Comparison of ENCODE assay signal across 6 cellular contexts in genomic region chr1:37936760-37937159, GRCh38. TPM values are rescaled to one million over a fixed set of nuclear protein-coding genes. Genes with fewer than 3 reads are reported as not detected.
DNase-seq lines count a peak whose midpoint lies in the region; ATAC-seq, FAIRE-seq and TF ChIP-seq lines count a peak whose summit lies in the region.
"Not testable (repeated sequence)": the region's sequence is repeated elsewhere in the genome, so short reads cannot be mapped to it uniquely, and the experiment has no call there.

No MANE protein-coding gene starts in this region.

- not testable (repeated sequence) for H3K79me2 ChIP-seq in K562 (ENCODE audit: control insufficient read depth, insufficient read depth, low read length); HepG2 (ENCODE audit: insufficient read depth, low read length)

- H2AFZ ChIP-seq in K562 (ENCODE audit: low read depth, low read length); HepG2 (ENCODE audit: low read length): not testable (repeated sequence)

- H3K36me3 Mint-ChIP-seq in activated naive CD8-positive, alpha-beta T cell treated with anti-CD3 and anti-CD28 coated beads, Interleukin-2, amount 10 ng/mL, durations not matched to agents 7 days and 5 days = peaks cover 10% of the 10 kb centered on the region
- H3K36me3 Mint-ChIP-seq in chondrocyte (ENCODE audit: low read depth) = peaks cover 17% of the 10 kb centered on the region

- ATAC-seq in activated naive CD8-positive, alpha-beta T cell treated with anti-CD3 and anti-CD28 coated beads, Interleukin-2, amount 10 ng/mL, durations not matched to agents 7 days and 5 days (ENCODE audit: low read depth); K562; HepG2; upper lobe of right lung: not testable (repeated sequence)

- not testable (repeated sequence) for H3K4me2 ChIP-seq in K562 (ENCODE audit: insufficient read depth, low read length); HepG2 (ENCODE audit: low read depth, low read length)

- not testable (repeated sequence) for H3K4me1 ChIP-seq in K562 (replicated peaks in 1 of 2; ENCODE audit: control insufficient read depth in 2 of 2, insufficient read depth in 2 of 2, low read length in 2 of 2); upper lobe of right lung
- H3K4me1 ChIP-seq in HepG2 (ENCODE audit: insufficient read depth, low read length) = peaks cover 31% of the 10 kb centered on the region

- not testable (repeated sequence) for H3K9ac ChIP-seq in K562 (ENCODE audit: insufficient read depth in 1 of 2, low read depth in 2 of 2, low read length in 2 of 2); HepG2 (ENCODE audit: insufficient read depth, low read depth, low read length)

- TF ChIP-seq EP300 in K562 (IDR thresholded peaks at IDR 0.05; ENCODE audit: low read length); HepG2 (IDR thresholded peaks at IDR 0.05; ENCODE audit: low read depth in 2 of 2, low read length in 2 of 2); HepG2 (CRISPR knock-in tag; IDR thresholded peaks at IDR 0.05; ENCODE audit: borderline replicate concordance): not testable (repeated sequence)

- 82% methylated on average over 14 of the region's 14 CpGs for WGBS in K562 (ENCODE audit: insufficient coverage, low coverage, missing lambda C conversion rate)
- WGBS in HepG2 (ENCODE audit: low lambda C conversion rate) = 93% methylated on average over 14 of the region's 14 CpGs

- FAIRE-seq in K562 (lab: Jason Lieb, UNC); HepG2 (lab: Jason Lieb, UNC): not testable (repeated sequence)

- H3K4me3 Mint-ChIP-seq in activated naive CD8-positive, alpha-beta T cell treated with anti-CD3 and anti-CD28 coated beads, Interleukin-2, amount 10 ng/mL, durations not matched to agents 7 days and 5 days; chondrocyte (ENCODE audit: unreplicated experiment): not testable (repeated sequence)

- not testable (repeated sequence) for H4K20me1 ChIP-seq in K562 (replicated peaks; ENCODE audit: control insufficient read depth, insufficient read depth, low read length); HepG2 (ENCODE audit: insufficient read depth, low read length)

- not testable (repeated sequence) for H3K27ac ChIP-seq in K562 (ENCODE audit: extremely low read depth, low read depth, low read length); HepG2 (ENCODE audit: extremely low read length, insufficient read depth, low read length); upper lobe of right lung

- H3K27ac Mint-ChIP-seq in activated naive CD8-positive, alpha-beta T cell treated with anti-CD3 and anti-CD28 coated beads, Interleukin-2, amount 10 ng/mL, durations not matched to agents 7 days and 5 days = peak overlapping the region; percentile 25
- not testable (repeated sequence) for H3K27ac Mint-ChIP-seq in chondrocyte (ENCODE audit: unreplicated experiment)

- intact Hi-C loops in K562 (cut with micrococcal nuclease); HepG2 (cut with micrococcal nuclease; ENCODE audit: unreplicated experiment); posterior vena cava (cut with DNase I); upper lobe of right lung (cut with DNase I): not testable (repeated sequence)

- H3K9me3 Mint-ChIP-seq in activated naive CD8-positive, alpha-beta T cell treated with anti-CD3 and anti-CD28 coated beads, Interleukin-2, amount 10 ng/mL, durations not matched to agents 7 days and 5 days; chondrocyte (ENCODE audit: low read depth): not testable (repeated sequence)

- H3K36me3 ChIP-seq in K562 (ENCODE audit: control insufficient read depth, insufficient read depth, low read length) = peaks cover 13% of the 10 kb centered on the region; the same call in 2 of the 3 replicates
- H3K36me3 ChIP-seq in HepG2 (replicated peaks in 1 of 2; ENCODE audit: control insufficient read depth in 1 of 2, insufficient read depth in 2 of 2, low read length in 2 of 2) = not testable (repeated sequence)
- H3K36me3 ChIP-seq in upper lobe of right lung = peaks cover 60% of the 10 kb centered on the region

- POLR2A ChIA-PET in activated naive CD8-positive, alpha-beta T cell treated with anti-CD3 and anti-CD28 coated beads, Interleukin-2, amount 10 ng/mL, durations not matched to agents 7 days and 5 days (lab: Charles Lee) = interaction anchor here (1.2 kb wide), 1 partner anchor 14 kb away, joined by 3 read pairs; no protein-coding TSS in a partner anchor
- POLR2A ChIA-PET in K562 (lab: Yijun Ruan, JAX) = interaction anchor here (1.0 to 1.4 kb wide), 4 partner anchors 12 to 129 kb away, joined by 3 to 6 read pairs (median 3); partner anchors contain the start of genes C1orf122 and YRDC
- POLR2A ChIA-PET in HepG2 (lab: Yijun Ruan, JAX) = interaction anchor here (0.7 kb wide), 1 partner anchor 1112 kb away, joined by 3 read pairs; no protein-coding TSS in a partner anchor

- not testable (repeated sequence) for H3K4me1 Mint-ChIP-seq in activated naive CD8-positive, alpha-beta T cell treated with anti-CD3 and anti-CD28 coated beads, Interleukin-2, amount 10 ng/mL, durations not matched to agents 7 days and 5 days; chondrocyte (ENCODE audit: low read depth)

- H3K9me1 ChIP-seq in K562 (ENCODE audit: control insufficient read depth, insufficient read depth, low read length) = not testable (repeated sequence)

- not testable (repeated sequence) for H3K4me3 ChIP-seq in K562; HepG2 (replicated peaks in 1 of 3; ENCODE audit: insufficient read depth in 1 of 3, low read depth in 2 of 3, low read length in 3 of 3); upper lobe of right lung

- H3K27me3 Mint-ChIP-seq in activated naive CD8-positive, alpha-beta T cell treated with anti-CD3 and anti-CD28 coated beads, Interleukin-2, amount 10 ng/mL, durations not matched to agents 7 days and 5 days; chondrocyte (ENCODE audit: low read depth): not testable (repeated sequence)

- in situ Hi-C loops in K562 (cut with MboI); HepG2 (cut with HindIII; ENCODE audit: extremely low pct_ligation_motif_present, low pct_unique_long_range_greater_than_20kb): not testable (repeated sequence)

- DNase-seq in activated naive CD8-positive, alpha-beta T cell treated with anti-CD3 and anti-CD28 coated beads, Interleukin-2, amount 10 ng/mL, durations not matched to agents 7 days and 5 days; K562 (ENCODE audit: extremely low read depth in 1 of 4, low spot score in 3 of 4); HepG2 (ENCODE audit: low spot score): not testable (repeated sequence)
- DNase-seq in chondrocyte (ENCODE audit: low spot score) (peak; percentile 36), posterior vena cava (ENCODE audit: low spot score) (peak; percentile 25), upper lobe of right lung (peak; percentile 16)

- TF ChIP-seq RAD21 in K562 (CRISPR knock-in tag; conservative IDR thresholded peaks at IDR 0.05 in 1 of 2, IDR thresholded peaks at IDR 0.05 in 1 of 2); HepG2 (CRISPR knock-in tag; IDR thresholded peaks at IDR 0.05): not testable (repeated sequence)

- TF ChIP-seq POLR2A in K562 (conservative IDR thresholded peaks at IDR 0.05); HepG2 (IDR thresholded peaks at IDR 0.05; ENCODE audit: insufficient read depth in 1 of 2, low read depth in 2 of 2, low read length in 2 of 2): not testable (repeated sequence)

- CTCF ChIA-PET in K562 (lab: Yijun Ruan, JAX; ENCODE audit: low intra/inter-chr PET ratio); HepG2 (lab: Yijun Ruan, JAX; ENCODE audit: low intra/inter-chr PET ratio, low total read pairs): not testable (repeated sequence)

- not testable (repeated sequence) for H3K9me3 ChIP-seq in K562 (replicated peaks; ENCODE audit: control insufficient read depth, insufficient read depth, low read depth, low read length); HepG2 (ENCODE audit: low read length); upper lobe of right lung

- TF ChIP-seq CTCF in K562 (IDR thresholded peaks at IDR 0.05 in 2 of 3, conservative IDR thresholded peaks at IDR 0.05 in 1 of 3; ENCODE audit: insufficient read depth in 2 of 3, low read depth in 1 of 3, low read length in 3 of 3); chondrocyte (IDR thresholded peaks at IDR 0.05); HepG2 (CRISPR knock-in tag; IDR thresholded peaks at IDR 0.05); upper lobe of right lung (IDR thresholded peaks at IDR 0.05): not testable (repeated sequence)

- H3K27me3 ChIP-seq in K562 (ENCODE audit: control insufficient read depth in 2 of 2, insufficient read depth in 2 of 2, low read length in 2 of 2); HepG2 (ENCODE audit: control insufficient read depth in 1 of 2, insufficient read depth in 2 of 2, low read length in 2 of 2); upper lobe of right lung: not testable (repeated sequence)

- not testable (repeated sequence) for BruUV-seq in K562 (replicated peaks; lab: Mats Ljungman, UMichigan); HepG2 (replicated peaks; lab: Mats Ljungman, UMichigan)

RNA-seq across cellular contexts. Expression of gene INPP5B, which starts 10.1 kb away (rescaled TPM):
- total RNA-seq in activated naive CD8-positive, alpha-beta T cell treated with anti-CD3 and anti-CD28 coated beads, Interleukin-2, amount 10 ng/mL, durations not matched to agents 7 days and 5 days = 10 to 100 TPM; 44.0 to 48.8 TPM
- total RNA-seq in K562 (2011; cell fraction: chromatin; rRNA removed; ENCODE audit: low replicate concordance) = 143 and 150 TPM in 2 replicates
- 71.7 and 79.2 TPM in 2 replicates for total RNA-seq in K562 (2011; cell fraction: nucleolus; rRNA removed)
- 90.1 and 108 TPM in 2 replicates for total RNA-seq in K562 (2011; cell fraction: nucleoplasm; rRNA removed)
- total RNA-seq in K562 (2014; rRNA removed) = 25.2 and 33.7 TPM in 2 replicates
- total RNA-seq in K562 (2014; rRNA removed; fragmentation: Illumina TruSeq; extraction: Trizol) = 26.3 and 27.9 TPM in 2 replicates
- total RNA-seq in K562 (2015; rRNA removed; fragmentation: Illumina TruSeq; extraction: Trizol) = 22.2 and 23.6 TPM in 2 replicates
- total RNA-seq in K562 (2021) = 27.8 and 28.7 TPM in 2 replicates
- polyA plus RNA-seq in K562 (2011; rRNA removed) = 20.9 and 27.8 TPM in 2 replicates
- 13.6 and 20.1 TPM in 2 replicates for polyA plus RNA-seq in K562 (2011; cell fraction: cytosol; rRNA removed)
- polyA plus RNA-seq in K562 (2011; cell fraction: nucleus; rRNA removed) = 33.3 and 37.6 TPM in 2 replicates
- polyA plus RNA-seq in K562 (2012) = 10.8 and 18.4 TPM in 2 replicates
- 19.7 and 19.8 TPM in 2 replicates for polyA plus RNA-seq in K562 (2014; fragmentation: Illumina TruSeq; extraction: Trizol)
- polyA plus RNA-seq in K562 (2014; fragmentation: Nextera tagmentation; extraction: Ambion mirVana) = 10 to 100 TPM; 14.1 to 16.5 TPM
- polyA plus RNA-seq in K562 (2014; rRNA removed) = 18.5 and 20.9 TPM in 2 replicates
- polyA minus RNA-seq in K562 (2011; rRNA and poly(A)+ RNA removed) = 43.4 and 44.7 TPM in 2 replicates
- polyA minus RNA-seq in K562 (2011; cell fraction: cytosol; rRNA and poly(A)+ RNA removed) = 23.4 and 25.6 TPM in 2 replicates
- 26.3 and 44.0 TPM in 2 replicates for polyA minus RNA-seq in K562 (2011; cell fraction: nucleus; rRNA and poly(A)+ RNA removed)
- 18.7 to 21.2 TPM (median 20.6 TPM) in 3 replicates for total RNA-seq in chondrocyte
- 9.0 and 9.1 TPM in 2 replicates for total RNA-seq in HepG2 (2016; rRNA removed; fragmentation: Illumina TruSeq; extraction: Trizol)
- 3.6 and 5.3 TPM in 2 replicates for total RNA-seq in HepG2 (2016; cell fraction: cytosol; rRNA removed; fragmentation: Illumina TruSeq; extraction: Trizol; ENCODE audit: low read depth)
- total RNA-seq in HepG2 (2016; cell fraction: insoluble cytoplasmic fraction; rRNA removed; fragmentation: Illumina TruSeq; extraction: Trizol) = 8.8 and 11.3 TPM in 2 replicates
- 3.4 and 3.8 TPM in 2 replicates for total RNA-seq in HepG2 (2016; cell fraction: membrane; rRNA removed; fragmentation: Illumina TruSeq; extraction: Trizol)
- total RNA-seq in HepG2 (2016; cell fraction: nucleus; rRNA removed; fragmentation: Illumina TruSeq; extraction: Trizol) = 7.2 and 10.1 TPM in 2 replicates
- 9.8 and 10.9 TPM in 2 replicates for polyA plus RNA-seq in HepG2 (2011; rRNA removed)
- polyA plus RNA-seq in HepG2 (2011; cell fraction: cytosol; rRNA removed) = 5.7 and 7.2 TPM in 2 replicates
- 13.9 and 16.7 TPM in 2 replicates for polyA plus RNA-seq in HepG2 (2011; cell fraction: nucleus; rRNA removed)
- polyA plus RNA-seq in HepG2 (2012) = 6.0 and 6.2 TPM in 2 replicates
- polyA plus RNA-seq in HepG2 (2016; cell fraction: cytosol; fragmentation: Illumina TruSeq; extraction: Trizol; ENCODE audit: low read depth) = 0.57 and 0.60 TPM in 2 replicates
- 5.8 and 6.1 TPM in 2 replicates for polyA plus RNA-seq in HepG2 (2016; cell fraction: insoluble cytoplasmic fraction; fragmentation: Illumina TruSeq; extraction: Trizol; ENCODE audit: low read depth)
- 1.4 and 1.6 TPM in 2 replicates for polyA plus RNA-seq in HepG2 (2016; cell fraction: membrane; fragmentation: Illumina TruSeq; extraction: Trizol; ENCODE audit: low read depth)
- 9.0 and 10.2 TPM in 2 replicates for polyA plus RNA-seq in HepG2 (2016; cell fraction: nucleus; fragmentation: Illumina TruSeq; extraction: Trizol; ENCODE audit: insufficient read depth, low read depth)
- polyA minus RNA-seq in HepG2 (2011; rRNA and poly(A)+ RNA removed; ENCODE audit: low replicate concordance) = 10.5 and 25.4 TPM in 2 replicates
- 6.4 and 9.1 TPM in 2 replicates for polyA minus RNA-seq in HepG2 (2011; cell fraction: cytosol; rRNA and poly(A)+ RNA removed)
- polyA minus RNA-seq in HepG2 (2011; cell fraction: nucleus; rRNA and poly(A)+ RNA removed) = 20.9 and 33.6 TPM in 2 replicates
- total RNA-seq in posterior vena cava = 10 to 100 TPM; 28.9 to 31.2 TPM
- total RNA-seq in upper lobe of right lung = 44.8 TPM

RNA-seq across cellular contexts. Expression of gene SF3A3, which starts 53.1 kb away (rescaled TPM):
- total RNA-seq in activated naive CD8-positive, alpha-beta T cell treated with anti-CD3 and anti-CD28 coated beads, Interleukin-2, amount 10 ng/mL, durations not matched to agents 7 days and 5 days = 10 to 100 TPM; 67.8 to 70.9 TPM
- 120 and 207 TPM in 2 replicates for total RNA-seq in K562 (2011; cell fraction: chromatin; rRNA removed; ENCODE audit: low replicate concordance)
- 64.9 and 65.3 TPM in 2 replicates for total RNA-seq in K562 (2011; cell fraction: nucleolus; rRNA removed)
- 96.5 and 110 TPM in 2 replicates for total RNA-seq in K562 (2011; cell fraction: nucleoplasm; rRNA removed)
- total RNA-seq in K562 (2014; rRNA removed) (237 and 305 TPM in 2 replicates), K562 (2014; rRNA removed; fragmentation: Illumina TruSeq; extraction: Trizol) (303 and 319 TPM in 2 replicates), K562 (2015; rRNA removed; fragmentation: Illumina TruSeq; extraction: Trizol) (348 and 384 TPM in 2 replicates), K562 (2021) (177 and 184 TPM in 2 replicates), chondrocyte (45.6 to 60.4 TPM (median 46.2 TPM) in 3 replicates), HepG2 (2016; rRNA removed; fragmentation: Illumina TruSeq; extraction: Trizol) (122 and 189 TPM in 2 replicates), posterior vena cava (10 to 100 TPM; 42.7 to 48.6 TPM), upper lobe of right lung (48.7 TPM)
- polyA plus RNA-seq in K562 (2011; rRNA removed) (131 and 193 TPM in 2 replicates), K562 (2014; fragmentation: Illumina TruSeq; extraction: Trizol) (305 and 350 TPM in 2 replicates), K562 (2014; fragmentation: Nextera tagmentation; extraction: Ambion mirVana) (100 to 1,000 TPM; 197 to 467 TPM), K562 (2014; rRNA removed) (237 and 245 TPM in 2 replicates), HepG2 (2011; rRNA removed) (24.1 and 31.6 TPM in 2 replicates)
- polyA plus RNA-seq in K562 (2011; cell fraction: cytosol; rRNA removed) = 44.6 and 75.3 TPM in 2 replicates
- 44.8 and 71.7 TPM in 2 replicates for polyA plus RNA-seq in K562 (2011; cell fraction: nucleus; rRNA removed)
- polyA plus RNA-seq in K562 (2012) = 105 and 258 TPM in 2 replicates
- 201 and 210 TPM in 2 replicates for polyA minus RNA-seq in K562 (2011; rRNA and poly(A)+ RNA removed)
- polyA minus RNA-seq in K562 (2011; cell fraction: cytosol; rRNA and poly(A)+ RNA removed) = 101 and 121 TPM in 2 replicates
- 39.4 and 86.4 TPM in 2 replicates for polyA minus RNA-seq in K562 (2011; cell fraction: nucleus; rRNA and poly(A)+ RNA removed)
- total RNA-seq in HepG2 (2016; cell fraction: cytosol; rRNA removed; fragmentation: Illumina TruSeq; extraction: Trizol; ENCODE audit: low read depth) = 18.5 and 25.3 TPM in 2 replicates
- total RNA-seq in HepG2 (2016; cell fraction: insoluble cytoplasmic fraction; rRNA removed; fragmentation: Illumina TruSeq; extraction: Trizol) = 132 and 186 TPM in 2 replicates
- total RNA-seq in HepG2 (2016; cell fraction: membrane; rRNA removed; fragmentation: Illumina TruSeq; extraction: Trizol) = 29.8 and 36.9 TPM in 2 replicates
- total RNA-seq in HepG2 (2016; cell fraction: nucleus; rRNA removed; fragmentation: Illumina TruSeq; extraction: Trizol) = 74.7 and 82.3 TPM in 2 replicates
- polyA plus RNA-seq in HepG2 (2011; cell fraction: cytosol; rRNA removed) = 16.2 and 22.5 TPM in 2 replicates
- polyA plus RNA-seq in HepG2 (2011; cell fraction: nucleus; rRNA removed) = 24.3 and 33.1 TPM in 2 replicates
- polyA plus RNA-seq in HepG2 (2012) = 47.3 and 68.3 TPM in 2 replicates
- polyA plus RNA-seq in HepG2 (2016; cell fraction: cytosol; fragmentation: Illumina TruSeq; extraction: Trizol; ENCODE audit: low read depth) = 8.8 and 10.6 TPM in 2 replicates
- 124 and 134 TPM in 2 replicates for polyA plus RNA-seq in HepG2 (2016; cell fraction: insoluble cytoplasmic fraction; fragmentation: Illumina TruSeq; extraction: Trizol; ENCODE audit: low read depth)
- polyA plus RNA-seq in HepG2 (2016; cell fraction: membrane; fragmentation: Illumina TruSeq; extraction: Trizol; ENCODE audit: low read depth) = 11.0 and 11.3 TPM in 2 replicates
- polyA plus RNA-seq in HepG2 (2016; cell fraction: nucleus; fragmentation: Illumina TruSeq; extraction: Trizol; ENCODE audit: insufficient read depth, low read depth) = 54.3 and 57.2 TPM in 2 replicates
- polyA minus RNA-seq in HepG2 (2011; rRNA and poly(A)+ RNA removed; ENCODE audit: low replicate concordance) = 13.7 and 41.0 TPM in 2 replicates
- polyA minus RNA-seq in HepG2 (2011; cell fraction: cytosol; rRNA and poly(A)+ RNA removed) = 34.7 and 37.0 TPM in 2 replicates
- 42.7 and 58.1 TPM in 2 replicates for polyA minus RNA-seq in HepG2 (2011; cell fraction: nucleus; rRNA and poly(A)+ RNA removed)
